18 cellular contexts compared by ENCODE assay signal in genomic region chr17:20173091-20173490, GRCh38.
DNase-seq lines count a peak whose midpoint lies in the region; ATAC-seq and TF ChIP-seq lines count a peak whose summit lies in the region.
"Had no signal": no experiment of that assay in that cellular context is flagged by ENCODE, and none has a peak within 500 bp of the region (broad histone marks: within the 10 kb centered on the region; RNA-seq: fewer than 3 reads in every experiment).

No MANE protein-coding gene starts in this region.

- peaks cover 75% of the 10 kb centered on the region for H3K79me2 ChIP-seq in hepatocyte

- H3K27ac ChIP-seq in breast epithelium (no peak overlapping the region), hepatocyte (peak overlapping the region; percentile 14)
- H3K27ac ChIP-seq: 22Rv1, BLaER1, SK-N-MC had no signal

- H3K9me3 Mint-ChIP-seq in MCF 10A (ENCODE audit: unreplicated experiment): no peaks in the 10 kb centered on the region
- H3K9me3 Mint-ChIP-seq in WTC11: no peaks in the 10 kb centered on the region
- H3K9me3 Mint-ChIP-seq in activated T-helper 17 cell treated with anti-CD3 and anti-CD28 coated beads, Interleukin-2, amount 50 U/mL, for 72 hours: no peaks in the 10 kb centered on the region
- H3K9me3 Mint-ChIP-seq: activated T-cell treated with anti-CD3 and anti-CD28 coated beads, Interleukin-2, amount 50 U/mL, for 72 hours had no signal

- H3K9ac ChIP-seq in skeletal muscle satellite cell (ENCODE audit: low read depth, low read length): no peak overlapping the region
- H3K9ac ChIP-seq: BLaER1 had no signal

- H3K9me2 ChIP-seq in hepatocyte (replicated peaks; ENCODE audit: insufficient read depth): no peaks in the 10 kb centered on the region

- WGBS in hepatocyte (ENCODE audit: low lambda C conversion rate, missing lambda C conversion rate): 7% methylated on average over 1 of the region's 1 CpG

- intact Hi-C loops in MCF 10A (cut with micrococcal nuclease) (no loop called here), breast epithelium (cut with DNase I; ENCODE audit: low total_unique reads) (no loop called here), left colon (cut with DNase I, micrococcal nuclease) (no loop called here)

- H3K27me3 ChIP-seq in breast epithelium (no peaks in the 10 kb centered on the region), hepatocyte (no peaks in the 10 kb centered on the region), skeletal muscle satellite cell (ENCODE audit: control insufficient read depth, insufficient read depth, low read length) (no peaks in the 10 kb centered on the region)
- H3K27me3 ChIP-seq: BLaER1, stomach had no signal

- H3K27me3 Mint-ChIP-seq in MCF 10A (ENCODE audit: insufficient read depth, unreplicated experiment) (no peaks in the 10 kb centered on the region), WTC11 (ENCODE audit: low read depth) (no peaks in the 10 kb centered on the region)
- peaks cover 3% of the 10 kb centered on the region for H3K27me3 Mint-ChIP-seq in activated T-helper 17 cell treated with anti-CD3 and anti-CD28 coated beads, Interleukin-2, amount 50 U/mL, for 72 hours
- H3K27me3 Mint-ChIP-seq: activated naive CD8-positive, alpha-beta T cell had no signal

- POLR2A ChIA-PET in MCF 10A (lab: Yijun Ruan, JAX) (interaction anchor here (0.6 to 5.1 kb wide), 7 partner anchors 10 to 657 kb away, joined by 3 to 26 read pairs (median 7); no protein-coding TSS in a partner anchor), WTC11 (lab: Charles Lee) (interaction anchor here (0.7 kb wide), 1 partner anchor 10 kb away, joined by 3 read pairs; no protein-coding TSS in a partner anchor)

- H3K4me3 Mint-ChIP-seq in MCF 10A (ENCODE audit: unreplicated experiment): no peak overlapping the region
- no peak overlapping the region for H3K4me3 Mint-ChIP-seq in WTC11
- no peak overlapping the region for H3K4me3 Mint-ChIP-seq in activated T-helper 17 cell treated with anti-CD3 and anti-CD28 coated beads, Interleukin-2, amount 50 U/mL, for 72 hours
- H3K4me3 Mint-ChIP-seq: activated naive CD8-positive, alpha-beta T cell; activated T-cell treated with anti-CD3 and anti-CD28 coated beads, Interleukin-2, amount 50 U/mL, for 72 hours had no signal

- peaks cover 29% of the 10 kb centered on the region for H3K4me1 Mint-ChIP-seq in MCF 10A (ENCODE audit: insufficient read depth, unreplicated experiment)
- H3K4me1 Mint-ChIP-seq in WTC11: peaks cover 61% of the 10 kb centered on the region
- H3K4me1 Mint-ChIP-seq in activated T-helper 17 cell treated with anti-CD3 and anti-CD28 coated beads, Interleukin-2, amount 50 U/mL, for 72 hours: peaks cover 3% of the 10 kb centered on the region

- no peaks in the 10 kb centered on the region for H3K36me3 Mint-ChIP-seq in MCF 10A (ENCODE audit: insufficient read depth, unreplicated experiment)
- H3K36me3 Mint-ChIP-seq in WTC11: no peaks in the 10 kb centered on the region
- H3K36me3 Mint-ChIP-seq in activated T-helper 17 cell treated with anti-CD3 and anti-CD28 coated beads, Interleukin-2, amount 50 U/mL, for 72 hours (ENCODE audit: low read depth): no peaks in the 10 kb centered on the region
- H3K36me3 Mint-ChIP-seq: activated naive CD8-positive, alpha-beta T cell had no signal

- H2AFZ ChIP-seq in hepatocyte: no peak overlapping the region

- TF ChIP-seq POLR2A in breast epithelium (IDR thresholded peaks at IDR 0.05): no peak

- no peaks in the 10 kb centered on the region for H3K36me3 ChIP-seq in breast epithelium
- H3K36me3 ChIP-seq in hepatocyte (replicated peaks; ENCODE audit: insufficient read depth, low read depth): peaks cover 3% of the 10 kb centered on the region
- H3K36me3 ChIP-seq in skeletal muscle satellite cell (ENCODE audit: insufficient read depth, low read length): no peaks in the 10 kb centered on the region
- H3K36me3 ChIP-seq: BLaER1, stomach had no signal

- H3K4me1 ChIP-seq in breast epithelium (no peaks in the 10 kb centered on the region), hepatocyte (ENCODE audit: insufficient read depth) (peaks cover 21% of the 10 kb centered on the region), skeletal muscle satellite cell (ENCODE audit: control insufficient read depth, insufficient read depth, low read length) (peaks cover 33% of the 10 kb centered on the region)
- H3K4me1 ChIP-seq: BLaER1 had no signal

- CTCF ChIA-PET in MCF 10A (lab: Yijun Ruan, JAX): interaction anchor here (0.8 to 1.2 kb wide), 3 partner anchors 11 to 164 kb away, joined by 3 to 4 read pairs (median 3); partner anchors contain the start of gene SPECC1
- CTCF ChIA-PET in WTC11 (lab: Charles Lee): interaction anchor here (1.0 kb wide), 1 partner anchor 51 kb away, joined by 4 read pairs; no protein-coding TSS in a partner anchor

- H3K4me3 ChIP-seq in breast epithelium (no peak overlapping the region), hepatocyte (no peak overlapping the region), skeletal muscle satellite cell (ENCODE audit: low read length) (no peak overlapping the region)
- H3K4me3 ChIP-seq: BLaER1, SK-N-MC, stomach had no signal

- H3K27ac Mint-ChIP-seq in MCF 10A (ENCODE audit: low read depth, unreplicated experiment): peak overlapping the region; percentile 80
- H3K27ac Mint-ChIP-seq in WTC11: peak overlapping the region; percentile 45
- H3K27ac Mint-ChIP-seq in activated T-helper 17 cell treated with anti-CD3 and anti-CD28 coated beads, Interleukin-2, amount 50 U/mL, for 72 hours: no peak overlapping the region
- H3K27ac Mint-ChIP-seq: activated naive CD8-positive, alpha-beta T cell; activated T-cell treated with anti-CD3 and anti-CD28 coated beads, Interleukin-2, amount 50 U/mL, for 72 hours had no signal

- H3K4me2 ChIP-seq in hepatocyte: peak overlapping the region; percentile 4
- peak overlapping the region; percentile 3 for H3K4me2 ChIP-seq in skeletal muscle satellite cell (ENCODE audit: low read length)
- H3K4me2 ChIP-seq: BLaER1 had no signal

- H3K9me3 ChIP-seq in breast epithelium (no peaks in the 10 kb centered on the region), hepatocyte (ENCODE audit: low read depth) (no peaks in the 10 kb centered on the region), skeletal muscle satellite cell (replicated peaks; ENCODE audit: low read length) (no peaks in the 10 kb centered on the region)
- H3K9me3 ChIP-seq: BLaER1, stomach had no signal

- ATAC-seq in WTC11: no peak
- no peak for ATAC-seq in activated T-helper 17 cell treated with anti-CD3 and anti-CD28 coated beads, Interleukin-2, amount 50 U/mL, for 72 hours (replicated peaks)
- no peak for ATAC-seq in left colon
- ATAC-seq: activated T-cell treated with anti-CD3 and anti-CD28 coated beads, Interleukin-2, amount 50 U/mL, for 72 hours; left ventricle myocardium superior; sciatic nerve had no signal

- DNase-seq in MCF 10A (ENCODE audit: unreplicated experiment): no peak
- no peak for DNase-seq in breast epithelium (ENCODE audit: low spot score in 2 of 2)
- DNase-seq in WTC11 (ENCODE audit: low spot score): no peak
- no peak for DNase-seq in hepatocyte (ENCODE audit: low spot score)
- DNase-seq in left colon: no peak
- DNase-seq in NOMO-1 treated with DMSO at 0.1 percent for 48 hours (lab: John Stamatoyannopoulos, UW; ENCODE audit: unreplicated experiment): no peak
- DNase-seq: activated CD4-positive, CD25-positive, alpha-beta regulatory T cell treated with anti-CD3 and anti-CD28 coated beads, Interleukin-2, amount 50 U/mL, for 72 hours; activated T-cell treated with anti-CD3 and anti-CD28 coated beads, Interleukin-2, amount 50 U/mL, for 72 hours; left ventricle myocardium superior; MM.1S; stomach had no signal

- TF ChIP-seq CTCF in MCF 10A (IDR thresholded peaks at IDR 0.05; ENCODE audit: unreplicated experiment) (no peak), breast epithelium (IDR thresholded peaks at IDR 0.05) (no peak), WTC11 (IDR thresholded peaks at IDR 0.05) (no peak), hepatocyte (IDR thresholded peaks at IDR 0.05; ENCODE audit: poor library complexity) (no peak)

- H4K20me1 ChIP-seq in hepatocyte (ENCODE audit: insufficient read depth, poor library complexity, severe bottlenecking): no peaks in the 10 kb centered on the region
- H4K20me1 ChIP-seq: BLaER1 had no signal

- BruUV-seq in MCF 10A (replicated peaks; lab: Mats Ljungman, UMichigan): no TSS peak

TF ChIP-seq in WTC11, 78 proteins besides CTCF, POLR2A, EP300 and RAD21:
- TF ChIP-seq STAT6 (CRISPR knock-in tag; conservative IDR thresholded peaks at IDR 0.05; ENCODE audit: low read depth): no peak
